In the genomic region with DNA sequence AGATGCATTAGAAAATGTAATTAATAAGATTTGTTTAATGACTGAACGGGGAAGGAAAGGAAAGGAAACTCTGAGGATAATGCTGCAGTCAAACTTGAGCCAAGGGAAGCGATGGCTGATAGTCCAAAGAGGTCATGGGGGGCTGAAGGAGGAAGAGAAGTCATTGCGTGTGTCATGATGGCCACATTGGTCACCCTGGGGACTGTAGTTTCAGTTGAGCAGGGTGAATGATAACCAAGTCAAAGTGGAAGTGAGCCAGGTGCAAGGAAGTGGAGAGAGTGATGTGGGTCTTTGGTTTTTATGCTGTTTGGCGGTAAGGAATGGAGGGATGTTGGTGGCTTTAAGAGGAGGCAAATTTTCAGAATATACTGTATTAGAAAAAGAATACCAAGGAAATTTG, we compare ENCODE assay signal across 10 cellular contexts.
A peak's percentile ranks its signal among the peaks of the same experiment; 100 is the strongest.
DNase-seq lines count a peak whose midpoint lies in the region; ATAC-seq and TF ChIP-seq lines count a peak whose summit lies in the region.
"Had no signal": no experiment of that assay in that cellular context is flagged by ENCODE, and none has a peak within 500 bp of the region (broad histone marks: within the 10 kb centered on the region; RNA-seq: fewer than 3 reads in every experiment).

No MANE protein-coding gene starts in this region.

- H3K4me3 ChIP-seq in GM12864 (ENCODE audit: low read depth, low read length): no peak overlapping the region

- no peak for TF ChIP-seq CTCF in GM12864 (IDR thresholded peaks at IDR 0.05; ENCODE audit: low read depth, low read length, missing control alignments)
- TF ChIP-seq CTCF in VCaP (conservative IDR thresholded peaks at IDR 0.05): no peak

- peak overlapping the region; percentile 69 for H3K27ac ChIP-seq in VCaP

- DNase-seq in GM12864 (ENCODE audit: low read depth): peak; percentile 67
- no peak for DNase-seq in stimulated activated naive CD4-positive, alpha-beta T cell (lab: John Stamatoyannopoulos, UW)
- DNase-seq in stimulated activated CD4-positive, alpha-beta T cell treated with anti-CD3 and anti-CD28 coated beads, Interleukin-4, amount 100 ng/mL, for 24 hours: no peak
- DNase-seq in GF-D8 (lab: John Stamatoyannopoulos, UW): no peak
- DNase-seq in activated gamma-delta T cell treated with Interleukin-2 at 50 U/mL for 16 hours: no peak
- DNase-seq: activated CD4-positive, alpha-beta T cell treated with anti-CD3 and anti-CD28 coated beads, Interleukin-2, amount 50 U/mL, for 48 hours; substantia nigra had no signal

- peak; percentile 88 for ATAC-seq in GM19452 (IDR thresholded peaks at IDR 0.05; ENCODE audit: unreplicated experiment)
- ATAC-seq in HG03039 (IDR thresholded peaks at IDR 0.05; ENCODE audit: unreplicated experiment): peak; percentile 84
